ENCODE assay signal across 8 cellular contexts in genomic region chr17:79082311-79083190, GRCh38. TPM values are rescaled to one million over a fixed set of nuclear protein-coding genes. Genes with fewer than 3 reads are reported as not detected.
DNase-seq lines count a peak whose midpoint lies in the region; ATAC-seq, FAIRE-seq and TF ChIP-seq lines count a peak whose summit lies in the region.

No MANE protein-coding gene starts in this region.

- H3K27ac ChIP-seq in SU-DHL-6 (ENCODE audit: low read depth, low read length) = no peak overlapping the region
- no peak overlapping the region for H3K27ac ChIP-seq in GM12878 (ENCODE audit: control insufficient read depth, insufficient read depth)
- no peak overlapping the region for H3K27ac ChIP-seq in keratinocyte (ENCODE audit: control insufficient read depth, insufficient read depth, low read length)

- H3K36me3 Mint-ChIP-seq in CD14-positive monocyte (peaks cover 72 to 94% of the 10 kb centered on the region in 2 donors), HFFc6 (ENCODE audit: low read depth) (peaks cover 3% of the 10 kb centered on the region; the same call in 1 of the 2 replicates)

- no peak for TF ChIP-seq EP300 in GM12878 (IDR thresholded peaks at IDR 0.05; ENCODE audit: borderline replicate concordance in 1 of 2, control insufficient read depth in 1 of 2, low read depth in 2 of 2, low read length in 2 of 2)

- no peaks in the 10 kb centered on the region for H3K9me1 ChIP-seq in keratinocyte (ENCODE audit: control insufficient read depth, extremely low read depth, insufficient read depth, low read length)

- no peak overlapping the region for H3K4me2 ChIP-seq in SU-DHL-6 (ENCODE audit: low read depth, low read length, poor library complexity, severe bottlenecking)
- no peak overlapping the region for H3K4me2 ChIP-seq in GM12878 (ENCODE audit: control insufficient read depth, insufficient read depth)
- no peak overlapping the region for H3K4me2 ChIP-seq in keratinocyte (ENCODE audit: control insufficient read depth, extremely low read depth, insufficient read depth, low read depth, low read length)

- CTCF ChIA-PET in GM12878 (lab: Yijun Ruan, JAX) = interaction anchor here (0.8 to 2.3 kb wide), 14 partner anchors 9 to 318 kb away, joined by 3 to 14 read pairs (median 4); partner anchors contain the start of gene ENGASE

- no peak overlapping the region for H2AFZ ChIP-seq in SU-DHL-6 (ENCODE audit: low read depth, low read length, severe bottlenecking)
- no peak overlapping the region for H2AFZ ChIP-seq in GM12878 (ENCODE audit: control insufficient read depth, low read depth, low read length)
- no peak overlapping the region for H2AFZ ChIP-seq in keratinocyte (ENCODE audit: control insufficient read depth, low read length)

- intact Hi-C loops in CD14-positive monocyte (cut with micrococcal nuclease) = loop anchor here (2.0 to 5.0 kb wide), 2 partner anchors 35 to 36 kb away; no protein-coding TSS in a partner anchor
- intact Hi-C loops in GM12878 (cut with micrococcal nuclease; ENCODE audit: unreplicated experiment) = loop anchor here (2.0 kb wide), 1 partner anchor 36 kb away; no protein-coding TSS in a partner anchor

- H3K9me3 ChIP-seq in SU-DHL-6 (ENCODE audit: insufficient read depth, low read length) (no peaks in the 10 kb centered on the region), GM12878 (replicated peaks; ENCODE audit: control insufficient read depth, insufficient read depth, low read length) (no peaks in the 10 kb centered on the region), keratinocyte (ENCODE audit: control insufficient read depth, low read depth, low read length) (no peaks in the 10 kb centered on the region)

- no peak for FAIRE-seq in GM12878 (lab: Jason Lieb, UNC)
- no peak for FAIRE-seq in keratinocyte (lab: Jason Lieb, UNC)

- RAD21 ChIA-PET in GM12878 (lab: Charles Lee; ENCODE audit: unreplicated experiment) = interaction anchor here (0.9 to 1.6 kb wide), 3 partner anchors 37 to 309 kb away, joined by 3 to 4 read pairs (median 3); no protein-coding TSS in a partner anchor

- no peak for TF ChIP-seq POLR2A in GM12878 (IDR thresholded peaks at IDR 0.05; ENCODE audit: low read depth, low read length)

- peak; percentile 85 for ATAC-seq in GM12878
- no peak for ATAC-seq in GM18502 (IDR thresholded peaks at IDR 0.05; ENCODE audit: poor library complexity, unreplicated experiment)
- ATAC-seq in HG02763 (IDR thresholded peaks at IDR 0.05; ENCODE audit: unreplicated experiment) = no peak

- BruUV-seq in GM12878 (replicated peaks; lab: Mats Ljungman, UMichigan) = no TSS peak

- in situ Hi-C loops in GM12878 (cut with MboI) = loop anchor here (5.0 kb wide), 1 partner anchor 310 kb away; no protein-coding TSS in a partner anchor

- DNase-seq in CD14-positive monocyte (ENCODE audit: low spot score) = no peak
- DNase-seq in HFFc6 = no peak
- no peak for DNase-seq in GM12878 (ENCODE audit: low read depth, low spot score)
- DNase-seq in keratinocyte (ENCODE audit: low read depth, low spot score) = no peak
- DNase-seq in stimulated activated CD8-positive, alpha-beta memory T cell treated with anti-CD3 and anti-CD28 coated beads, Interleukin-4, amount 100 ng/mL, for 48 hours = peak; percentile 77

- H3K4me1 ChIP-seq in GM12878 (ENCODE audit: control insufficient read depth, insufficient read depth, low read length) (no peaks in the 10 kb centered on the region), keratinocyte (ENCODE audit: control insufficient read depth, extremely low read depth, insufficient read depth, low read length) (no peaks in the 10 kb centered on the region)

- H3K27ac Mint-ChIP-seq in CD14-positive monocyte (no peak overlapping the region), HFFc6 (no peak overlapping the region)

- SMC1A ChIA-PET in GM12878 (lab: Charles Lee; ENCODE audit: uncharacterized antibody, unreplicated experiment) = interaction anchor here (1.0 to 1.4 kb wide), 2 partner anchors 17 to 37 kb away, joined by 4 read pairs; no protein-coding TSS in a partner anchor

- H3K4me3 ChIP-seq in SU-DHL-6 (ENCODE audit: insufficient read depth, low read length, poor library complexity, severe bottlenecking) (no peak overlapping the region), GM12878 (no peak overlapping the region), keratinocyte (ENCODE audit: control insufficient read depth in 2 of 3, extremely low read depth in 1 of 3, insufficient read depth in 2 of 3, low read depth in 1 of 3, low read length in 3 of 3) (no peak overlapping the region)

- H3K27me3 ChIP-seq in SU-DHL-6 (ENCODE audit: low read length) = no peaks in the 10 kb centered on the region
- H3K27me3 ChIP-seq in GM12878 (replicated peaks in 1 of 2; ENCODE audit: control insufficient read depth in 2 of 2, insufficient read depth in 2 of 2, low read length in 1 of 2) = no peaks in the 10 kb centered on the region
- H3K27me3 ChIP-seq in keratinocyte (ENCODE audit: control insufficient read depth, extremely low read depth, insufficient read depth, low read length) = no peaks in the 10 kb centered on the region

- H3K27me3 Mint-ChIP-seq in CD14-positive monocyte (ENCODE audit: low read depth in 3 of 3) (no peaks in the 10 kb centered on the region), HFFc6 (ENCODE audit: insufficient read depth) (no peaks in the 10 kb centered on the region; the same call in 1 of the 2 replicates)

- dilution Hi-C loops in keratinocyte (cut with MboI; ENCODE audit: extremely low pct_ligation_motif_present, low sequenced_read_pairs) = no loop called here

- H3K36me3 ChIP-seq in SU-DHL-6 (ENCODE audit: low read length) (no peaks in the 10 kb centered on the region), GM12878 (ENCODE audit: control insufficient read depth in 2 of 2, insufficient read depth in 2 of 2, low read length in 1 of 2) (peaks cover 0 to 4% of the 10 kb centered on the region in 2 experiments; a peak in 3 of 4 replicates), keratinocyte (ENCODE audit: control insufficient read depth in 2 of 2, extremely low read depth in 1 of 2, insufficient read depth in 2 of 2, low read length in 2 of 2) (peaks cover 21% of the 10 kb centered on the region in 2 experiments)

- WGBS in GM12878 (ENCODE audit: insufficient coverage, insufficient replicate concordance, low lambda C conversion rate, missing lambda C conversion rate) = 62% methylated on average over 41 of the region's 41 CpGs

- peak; percentile 97 for TF ChIP-seq CTCF in CD14-positive monocyte (IDR thresholded peaks at IDR 0.05)
- peak; percentile 83 for TF ChIP-seq CTCF in HFFc6 (IDR thresholded peaks at IDR 0.05)
- TF ChIP-seq CTCF in SU-DHL-6 (IDR thresholded peaks at IDR 0.05; ENCODE audit: insufficient read depth, low read length, poor library complexity, severe bottlenecking) = peak; percentile 35
- TF ChIP-seq CTCF in GM12878 (IDR thresholded peaks at IDR 0.05 in 2 of 3, conservative IDR thresholded peaks at IDR 0.05 in 1 of 3; ENCODE audit: control insufficient read depth in 2 of 3, extremely low read depth in 1 of 3, insufficient read depth in 1 of 3, low read depth in 3 of 3, low read length in 3 of 3) = peak; percentile 68 to 89 (median 72)
- TF ChIP-seq CTCF in keratinocyte (optimal IDR thresholded peaks at IDR 0.05 in 1 of 3, IDR thresholded peaks at IDR 0.05 in 1 of 3, conservative IDR thresholded peaks at IDR 0.05 in 1 of 3; ENCODE audit: extremely low read depth in 1 of 3, insufficient read depth in 2 of 3, low read length in 3 of 3) = peak; percentile 67 to 93 (median 81)

- POLR2A ChIA-PET in GM12878 (lab: Charles Lee) = no interaction called here

- no peak overlapping the region for H3K4me3 Mint-ChIP-seq in CD14-positive monocyte
- H3K4me3 Mint-ChIP-seq in HFFc6 = no peak overlapping the region

- H3K4me1 Mint-ChIP-seq in CD14-positive monocyte (no peaks in the 10 kb centered on the region), HFFc6 (ENCODE audit: low read depth) (no peaks in the 10 kb centered on the region)

- H3K9me3 Mint-ChIP-seq in CD14-positive monocyte = no peaks in the 10 kb centered on the region
- H3K9me3 Mint-ChIP-seq in HFFc6 = no peaks in the 10 kb centered on the region

- H3K9me2 ChIP-seq in SU-DHL-6 (replicated peaks; ENCODE audit: insufficient read depth, low read length) = no peaks in the 10 kb centered on the region

- peak; percentile 57 for TF ChIP-seq RAD21 in GM12878 (IDR thresholded peaks at IDR 0.05; ENCODE audit: insufficient read depth, low read depth, low read length)

- no peak overlapping the region for H3K9ac ChIP-seq in SU-DHL-6 (ENCODE audit: low read length)
- no peak overlapping the region for H3K9ac ChIP-seq in GM12878 (ENCODE audit: control insufficient read depth, insufficient read depth, low read length)
- H3K9ac ChIP-seq in keratinocyte (ENCODE audit: control insufficient read depth, extremely low read depth, insufficient read depth, low read length) = no peak overlapping the region

- no peaks in the 10 kb centered on the region for H3F3A ChIP-seq in SU-DHL-6 (ENCODE audit: insufficient read depth)

- H3K79me2 ChIP-seq in SU-DHL-6 (ENCODE audit: insufficient read depth, low read length) (no peaks in the 10 kb centered on the region), GM12878 (ENCODE audit: control insufficient read depth, insufficient read depth, low read length) (no peaks in the 10 kb centered on the region), keratinocyte (ENCODE audit: control insufficient read depth, insufficient read depth, low read length) (no peaks in the 10 kb centered on the region)

- H4K20me1 ChIP-seq in SU-DHL-6 (ENCODE audit: low read depth, low read length) = no peaks in the 10 kb centered on the region
- H4K20me1 ChIP-seq in GM12878 (ENCODE audit: control insufficient read depth, insufficient read depth) = peaks cover 3% of the 10 kb centered on the region; the same call in 1 of the 2 replicates
- peaks cover 4% of the 10 kb centered on the region for H4K20me1 ChIP-seq in keratinocyte (ENCODE audit: control insufficient read depth, extremely low read depth, insufficient read depth, low read length)

RNA-seq across cellular contexts. Expression of gene ENGASE, which starts 7.9 kb away (rescaled TPM):
- polyA plus RNA-seq in CD14-positive monocyte = 1 to 10 TPM; 2.6 to 3.0 TPM
- 10 to 100 TPM; 11.1 to 13.8 (median 11.8) TPM for total RNA-seq in HFFc6 (2021; fragmentation: NEBNext Ultra II Directional; extraction: Animal tissue kit (Norgen Biotek cat#: 25700))
- total RNA-seq in GM12878 (2013; cell fraction: nucleolus; rRNA removed) = 88.3 and 94.3 TPM in 2 replicates
- total RNA-seq in GM12878 (2014; rRNA removed) = 7.0 and 10.0 TPM in 2 replicates
- 7.2 and 8.4 TPM in 2 replicates for total RNA-seq in GM12878 (2014; rRNA removed; fragmentation: Illumina TruSeq; extraction: Trizol)
- 23.1 and 28.9 TPM in 2 replicates for total RNA-seq in GM12878 (2021)
- 15.9 TPM for polyA plus RNA-seq in GM12878 (2011; ENCODE audit: low read depth)
- polyA plus RNA-seq in GM12878 (2011; rRNA removed) = 13.1 and 16.5 TPM in 2 replicates
- polyA plus RNA-seq in GM12878 (2011; cell fraction: cytosol; rRNA removed) = 8.7 and 13.0 TPM in 2 replicates
- polyA plus RNA-seq in GM12878 (2011; cell fraction: nucleus; rRNA removed) = 223 and 259 TPM in 2 replicates
- 19.0 and 19.9 TPM in 2 replicates for polyA plus RNA-seq in GM12878 (2012)
- polyA plus RNA-seq in GM12878 (2014; fragmentation: Illumina TruSeq; extraction: Trizol) = 1.9 and 5.1 TPM in 2 replicates
- polyA plus RNA-seq in GM12878 (2014; fragmentation: Nextera tagmentation; extraction: Ambion mirVana) = under 1 TPM; 0.18 to 0.35 TPM
- polyA plus RNA-seq in GM12878 (2014; rRNA removed) = 20.6 and 22.1 TPM in 2 replicates
- 10 to 100 TPM; 11.1 to 11.6 TPM for polyA plus RNA-seq in GM12878 (2016; fragmentation: Nextera tagmentation; extraction: Ambion mirVana)
- polyA minus RNA-seq in GM12878 (2011; rRNA and poly(A)+ RNA removed) = 10.1 and 19.9 TPM in 2 replicates
- polyA minus RNA-seq in GM12878 (2011; cell fraction: cytosol; rRNA and poly(A)+ RNA removed) = 5.1 and 8.4 TPM in 2 replicates
- 30.9 and 42.0 TPM in 2 replicates for polyA minus RNA-seq in GM12878 (2011; cell fraction: nucleus; rRNA and poly(A)+ RNA removed)
- 6.0 to 9.1 TPM (median 6.6 TPM) in 3 replicates for polyA plus RNA-seq in keratinocyte
- 5.1 TPM for polyA plus RNA-seq in keratinocyte (2011; ENCODE audit: low read depth)
- polyA plus RNA-seq in keratinocyte (2011; cell fraction: cytosol; rRNA removed) = 1.3 and 2.0 TPM in 2 replicates
- 35.0 and 42.9 TPM in 2 replicates for polyA plus RNA-seq in keratinocyte (2011; cell fraction: nucleus; rRNA removed)
- polyA plus RNA-seq in keratinocyte (2012; ENCODE audit: low replicate concordance) = 7.3 and 8.3 TPM in 2 replicates
- polyA minus RNA-seq in keratinocyte = 5.3 to 13.6 TPM (median 6.8 TPM) in 3 replicates
- polyA minus RNA-seq in keratinocyte (2011; cell fraction: cytosol; rRNA and poly(A)+ RNA removed) = 5.6 TPM
- 8.6 and 9.2 TPM in 2 replicates for polyA minus RNA-seq in keratinocyte (2011; cell fraction: nucleus; rRNA and poly(A)+ RNA removed)

RNA-seq across cellular contexts. Expression of gene C1QTNF1, which starts 58.6 kb away (rescaled TPM):
- polyA plus RNA-seq in CD14-positive monocyte (not detected), GM12878 (2011; rRNA removed) (not detected in 2 replicates), GM12878 (2014; fragmentation: Illumina TruSeq; extraction: Trizol) (0.10 TPM in 1 of 2 replicates, not detected in the other), GM12878 (2014; fragmentation: Nextera tagmentation; extraction: Ambion mirVana) (not detected), GM12878 (2014; rRNA removed) (0.46 and 1.1 TPM in 2 replicates), GM12878 (2016; fragmentation: Nextera tagmentation; extraction: Ambion mirVana) (under 1 TPM in 1 of 2 experiments, not detected in 1; 0.05 TPM), keratinocyte (6.6 to 17.2 TPM (median 14.3 TPM) in 3 replicates)
- 10 to 100 TPM in 2 of 6 experiments, 1 to 10 TPM in 4; 8.0 to 15.0 (median 8.6) TPM for total RNA-seq in HFFc6 (2021; fragmentation: NEBNext Ultra II Directional; extraction: Animal tissue kit (Norgen Biotek cat#: 25700))
- 0.56 and 0.59 TPM in 2 replicates for total RNA-seq in GM12878 (2013; cell fraction: nucleolus; rRNA removed)
- total RNA-seq in GM12878 (2014; rRNA removed) (0.28 and 0.33 TPM in 2 replicates), GM12878 (2014; rRNA removed; fragmentation: Illumina TruSeq; extraction: Trizol) (0.05 and 0.09 TPM in 2 replicates), GM12878 (2021) (0.21 and 0.56 TPM in 2 replicates)
- polyA plus RNA-seq in GM12878 (2011; ENCODE audit: low read depth) = not detected
- 0.03 and 0.08 TPM in 2 replicates for polyA plus RNA-seq in GM12878 (2011; cell fraction: cytosol; rRNA removed)
- 0.03 and 0.07 TPM in 2 replicates for polyA plus RNA-seq in GM12878 (2011; cell fraction: nucleus; rRNA removed)
- polyA plus RNA-seq in GM12878 (2012) = 0.07 and 0.18 TPM in 2 replicates
- not detected in 2 replicates for polyA minus RNA-seq in GM12878 (2011; rRNA and poly(A)+ RNA removed)
- polyA minus RNA-seq in GM12878 (2011; cell fraction: cytosol; rRNA and poly(A)+ RNA removed) = not detected in 2 replicates
- not detected in 2 replicates for polyA minus RNA-seq in GM12878 (2011; cell fraction: nucleus; rRNA and poly(A)+ RNA removed)
- 0.25 TPM for polyA plus RNA-seq in keratinocyte (2011; ENCODE audit: low read depth)
- polyA plus RNA-seq in keratinocyte (2011; cell fraction: cytosol; rRNA removed) = 9.6 and 17.3 TPM in 2 replicates
- polyA plus RNA-seq in keratinocyte (2011; cell fraction: nucleus; rRNA removed) = 22.3 and 34.7 TPM in 2 replicates
- polyA plus RNA-seq in keratinocyte (2012; ENCODE audit: low replicate concordance) = 1.2 and 18.7 TPM in 2 replicates
- 7.8 to 26.3 TPM (median 17.1 TPM) in 3 replicates for polyA minus RNA-seq in keratinocyte
- 31.3 TPM for polyA minus RNA-seq in keratinocyte (2011; cell fraction: cytosol; rRNA and poly(A)+ RNA removed)
- polyA minus RNA-seq in keratinocyte (2011; cell fraction: nucleus; rRNA and poly(A)+ RNA removed) = 28.9 and 39.9 TPM in 2 replicates

Comparison
In these comparisons a context has a peak if more than half of its experiments do, and no peak if none do; other contexts are left out.
1. CTCF ChIP-seq: peak in every context shown above with its lines; median percentile 97 in CD14-positive monocyte; 83 in HFFc6; 81 in keratinocyte; 72 in GM12878; 35 in SU-DHL-6.